Comparison of ENCODE assay signal across 2 cellular contexts in the genomic region with DNA sequence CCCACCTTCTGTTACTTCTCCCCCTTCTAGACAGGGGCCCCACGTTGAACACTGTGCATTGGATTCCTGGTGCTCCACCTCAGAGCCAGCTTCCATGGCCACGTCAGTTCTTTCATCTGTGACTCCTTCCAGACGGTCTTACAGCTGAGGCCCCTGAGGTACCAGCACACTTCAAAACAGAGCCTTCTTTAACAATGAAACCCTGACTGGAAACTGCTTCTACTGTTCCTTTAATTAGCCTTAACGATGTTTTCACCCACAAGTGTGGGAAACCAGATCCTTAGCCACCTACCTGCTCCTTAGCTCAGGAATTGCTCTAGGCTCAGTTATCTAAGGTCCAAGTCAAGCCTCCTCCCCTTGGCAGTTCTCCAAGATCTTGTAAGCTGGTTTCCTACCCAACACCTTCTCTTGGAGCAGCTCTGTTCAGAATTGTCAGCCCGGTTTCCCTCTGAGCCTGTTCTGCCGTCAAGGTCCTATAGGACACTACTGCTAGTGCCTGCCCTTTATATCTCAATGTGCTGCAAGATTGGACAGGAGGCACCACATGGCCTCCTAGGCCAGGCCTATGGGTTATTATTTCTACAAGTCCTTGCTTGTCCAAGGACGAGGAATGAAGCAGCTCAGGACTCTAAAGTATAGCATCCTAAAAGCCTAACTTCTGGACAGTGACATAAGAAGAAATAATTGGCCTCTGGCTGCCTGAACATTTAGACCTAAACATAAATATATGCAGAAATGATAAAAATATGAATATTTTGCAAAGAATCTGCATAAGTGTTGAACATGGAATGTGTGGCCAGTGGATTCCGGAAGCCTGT.
TF ChIP-seq lines count a peak whose summit lies in the region.

No MANE protein-coding gene starts in this region.

TF ChIP-seq in HEK293, 187 proteins besides CTCF, POLR2A, EP300 and RAD21 (continued from another document):
- TF ChIP-seq ZNF335 (tag by site-specific recombination; conservative IDR thresholded peaks at IDR 0.05) (peak; percentile 22; the same call in 1 of the 2 replicates), ZSCAN5A (tag by site-specific recombination; IDR thresholded peaks at IDR 0.05) (no peak), ZFHX2 (tag by site-specific recombination; conservative IDR thresholded peaks at IDR 0.05) (peak; percentile 57), ZBTB17 (tag by site-specific recombination; IDR thresholded peaks at IDR 0.05) (0 out of 2 replicates have a peak, but pooled peaks have one; percentile 22)
- TF ChIP-seq, protein P1, sequence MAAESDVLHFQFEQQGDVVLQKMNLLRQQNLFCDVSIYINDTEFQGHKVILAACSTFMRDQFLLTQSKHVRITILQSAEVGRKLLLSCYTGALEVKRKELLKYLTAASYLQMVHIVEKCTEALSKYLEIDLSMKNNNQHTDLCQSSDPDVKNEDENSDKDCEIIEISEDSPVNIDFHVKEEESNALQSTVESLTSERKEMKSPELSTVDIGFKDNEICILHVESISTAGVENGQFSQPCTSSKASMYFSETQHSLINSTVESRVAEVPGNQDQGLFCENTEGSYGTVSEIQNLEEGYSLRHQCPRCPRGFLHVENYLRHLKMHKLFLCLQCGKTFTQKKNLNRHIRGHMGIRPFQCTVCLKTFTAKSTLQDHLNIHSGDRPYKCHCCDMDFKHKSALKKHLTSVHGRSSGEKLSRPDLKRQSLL (tag by site-specific recombination; IDR thresholded peaks at IDR 0.05): 0 out of 2 replicates have a peak, but pooled peaks have one; percentile 28
- TF ChIP-seq, protein P2, sequence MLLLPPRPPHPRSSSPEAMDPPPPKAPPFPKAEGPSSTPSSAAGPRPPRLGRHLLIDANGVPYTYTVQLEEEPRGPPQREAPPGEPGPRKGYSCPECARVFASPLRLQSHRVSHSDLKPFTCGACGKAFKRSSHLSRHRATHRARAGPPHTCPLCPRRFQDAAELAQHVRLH (tag by site-specific recombination; IDR thresholded peaks at IDR 0.05): no peak

TF ChIP-seq in endothelial cell of umbilical vein, 7 proteins besides CTCF, POLR2A, EP300 and RAD21 (continued from another document):
- TF ChIP-seq, protein P3, sequence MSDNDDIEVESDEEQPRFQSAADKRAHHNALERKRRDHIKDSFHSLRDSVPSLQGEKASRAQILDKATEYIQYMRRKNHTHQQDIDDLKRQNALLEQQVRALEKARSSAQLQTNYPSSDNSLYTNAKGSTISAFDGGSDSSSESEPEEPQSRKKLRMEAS (IDR thresholded peaks at IDR 0.05; ENCODE audit: insufficient read depth, insufficient read length): no peak
- no peak for TF ChIP-seq GATA2 (IDR thresholded peaks at IDR 0.05; ENCODE audit: insufficient read depth, insufficient read length, low read depth, low read length)
